ENCODE assay signal across 21 cellular contexts in genomic region chrX:107733686-107734085, GRCh38. TPM values are rescaled to one million over a fixed set of nuclear protein-coding genes. Genes with fewer than 3 reads are reported as not detected.
"Had no signal": no experiment of that assay in that cellular context is flagged by ENCODE, and none has a peak within 500 bp of the region (broad histone marks: within the 10 kb centered on the region; RNA-seq: fewer than 3 reads in every experiment).

No MANE protein-coding gene starts in this region.

- H3K27me3 ChIP-seq: adrenal gland, colonic mucosa, foreskin keratinocyte, pancreas, testis had no signal

- H3K27ac Mint-ChIP-seq: activated CD4-positive, alpha-beta memory T cell treated with anti-CD3 and anti-CD28 coated beads for 36 hours; activated CD4-positive, alpha-beta T cell treated with anti-CD3 and anti-CD28 coated beads for 36 hours; activated CD8-positive, alpha-beta memory T cell treated with anti-CD3 and anti-CD28 coated beads, Interleukin-2, amount 10 ng/mL, durations not matched to agents 7 days and 5 days; activated naive CD4-positive, alpha-beta T cell treated with anti-CD3 and anti-CD28 coated beads, Interleukin-2, amount 50 U/mL, for 24 hours; stimulated activated naive CD8-positive, alpha-beta T cell treated with anti-CD3 and anti-CD28 coated beads, Interleukin-15, Interleukin-2, amounts not matched to agents 100 ng/mL and 50 ng/mL, for 24 hours had no signal

- H3K36me3 ChIP-seq: adrenal gland, colonic mucosa, pancreas had no signal

- ATAC-seq: activated CD4-positive, alpha-beta T cell treated with anti-CD3 and anti-CD28 coated beads for 36 hours; activated CD8-positive, alpha-beta memory T cell treated with anti-CD3 and anti-CD28 coated beads, Interleukin-2, amount 10 ng/mL, durations not matched to agents 7 days and 5 days; foreskin keratinocyte; pancreas had no signal

- H3K4me1 Mint-ChIP-seq: activated CD8-positive, alpha-beta memory T cell treated with anti-CD3 and anti-CD28 coated beads, Interleukin-2, amount 10 ng/mL, durations not matched to agents 7 days and 5 days; activated naive CD4-positive, alpha-beta T cell treated with anti-CD3 and anti-CD28 coated beads, Interleukin-2, amount 50 U/mL, for 24 hours had no signal

- H3K27ac ChIP-seq: colonic mucosa, foreskin keratinocyte, SK-N-MC, testis, VCaP had no signal

- DNase-seq: activated CD4-positive, alpha-beta memory T cell treated with anti-CD3 and anti-CD28 coated beads for 36 hours; activated CD4-positive, alpha-beta T cell treated with anti-CD3 and anti-CD28 coated beads for 36 hours; activated CD8-positive, alpha-beta memory T cell treated with anti-CD3 and anti-CD28 coated beads, Interleukin-2, amount 10 ng/mL, durations not matched to agents 7 days and 5 days; activated effector memory CD4-positive, alpha-beta T cell treated with anti-CD3 and anti-CD28 coated beads, Interleukin-2, amount 50 U/mL, for 16 hours; activated T-cell treated with anti-CD3 and anti-CD28 coated beads, Interleukin-2, amount 50 U/mL, for 1 hour; adrenal gland; caudate nucleus; colonic mucosa; foreskin keratinocyte; head of caudate nucleus; mammary epithelial cell; naive B cell; pancreas; retina; T-helper 1 cell; testis had no signal

- H3K4me1 ChIP-seq: colonic mucosa, foreskin keratinocyte had no signal

- H3K4me3 Mint-ChIP-seq: activated CD4-positive, alpha-beta memory T cell treated with anti-CD3 and anti-CD28 coated beads for 36 hours; activated CD4-positive, alpha-beta T cell treated with anti-CD3 and anti-CD28 coated beads for 36 hours; activated CD8-positive, alpha-beta memory T cell treated with anti-CD3 and anti-CD28 coated beads, Interleukin-2, amount 10 ng/mL, durations not matched to agents 7 days and 5 days; activated naive CD4-positive, alpha-beta T cell treated with anti-CD3 and anti-CD28 coated beads, Interleukin-2, amount 50 U/mL, for 24 hours; naive B cell; stimulated activated naive CD8-positive, alpha-beta T cell treated with anti-CD3 and anti-CD28 coated beads, Interleukin-15, Interleukin-2, amounts not matched to agents 100 ng/mL and 50 ng/mL, for 24 hours had no signal

- H3K9me3 ChIP-seq: adrenal gland, colonic mucosa, pancreas, testis had no signal

- H3K4me3 ChIP-seq: adrenal gland, colonic mucosa, pancreas, SK-N-MC, skin epidermis, testis had no signal

- H3K36me3 Mint-ChIP-seq: activated CD4-positive, alpha-beta memory T cell treated with anti-CD3 and anti-CD28 coated beads for 36 hours; activated CD8-positive, alpha-beta memory T cell treated with anti-CD3 and anti-CD28 coated beads, Interleukin-2, amount 10 ng/mL, durations not matched to agents 7 days and 5 days; activated naive CD4-positive, alpha-beta T cell treated with anti-CD3 and anti-CD28 coated beads, Interleukin-2, amount 50 U/mL, for 24 hours; naive B cell had no signal

- H3K9me3 Mint-ChIP-seq: activated CD4-positive, alpha-beta memory T cell treated with anti-CD3 and anti-CD28 coated beads for 36 hours; activated naive CD4-positive, alpha-beta T cell treated with anti-CD3 and anti-CD28 coated beads, Interleukin-2, amount 50 U/mL, for 24 hours; stimulated activated naive CD8-positive, alpha-beta T cell treated with anti-CD3 and anti-CD28 coated beads, Interleukin-15, Interleukin-2, amounts not matched to agents 100 ng/mL and 50 ng/mL, for 24 hours had no signal

- H3K27me3 Mint-ChIP-seq: activated CD4-positive, alpha-beta memory T cell treated with anti-CD3 and anti-CD28 coated beads for 36 hours; activated CD4-positive, alpha-beta T cell treated with anti-CD3 and anti-CD28 coated beads for 36 hours; activated CD8-positive, alpha-beta memory T cell treated with anti-CD3 and anti-CD28 coated beads, Interleukin-2, amount 10 ng/mL, durations not matched to agents 7 days and 5 days; activated naive CD4-positive, alpha-beta T cell treated with anti-CD3 and anti-CD28 coated beads, Interleukin-2, amount 50 U/mL, for 24 hours; naive B cell; stimulated activated naive CD8-positive, alpha-beta T cell treated with anti-CD3 and anti-CD28 coated beads, Interleukin-15, Interleukin-2, amounts not matched to agents 100 ng/mL and 50 ng/mL, for 24 hours had no signal

RNA-seq across cellular contexts. Expression of gene NCBP2L, which starts 43.8 kb away (rescaled TPM):
- total RNA-seq: activated CD4-positive, alpha-beta memory T cell treated with anti-CD3 and anti-CD28 coated beads for 36 hours; activated CD4-positive, alpha-beta T cell treated with anti-CD3 and anti-CD28 coated beads for 36 hours; activated CD8-positive, alpha-beta memory T cell treated with anti-CD3 and anti-CD28 coated beads, Interleukin-2, amount 10 ng/mL, durations not matched to agents 7 days and 5 days; colonic mucosa; foreskin keratinocyte; mammary epithelial cell; testis had no signal
- polyA plus RNA-seq: foreskin keratinocyte, mammary epithelial cell had no signal
